In genomic region chr2:73290049-73290839, GRCh38 we compare ENCODE assay signal across 9 cellular contexts. TPM values are rescaled to one million over a fixed set of nuclear protein-coding genes. Genes with fewer than 3 reads are reported as not detected.
DNase-seq lines count a peak whose midpoint lies in the region; ATAC-seq and TF ChIP-seq lines count a peak whose summit lies in the region.
"Had no signal": no experiment of that assay in that cellular context is flagged by ENCODE, and none has a peak within 500 bp of the region (broad histone marks: within the 10 kb centered on the region; RNA-seq: fewer than 3 reads in every experiment).

No MANE protein-coding gene starts in this region.

- H3K4me1 ChIP-seq in A673 (ENCODE audit: insufficient read depth, low read length, poor library complexity, severe bottlenecking) (peaks cover 6% of the 10 kb centered on the region), parathyroid adenoma (peaks cover under 1% of the 10 kb centered on the region)

- no peak overlapping the region for H3K4me3 ChIP-seq in A673 (ENCODE audit: low read depth, low read length, poor library complexity, severe bottlenecking)
- no peak overlapping the region for H3K4me3 ChIP-seq in GM06990 (replicated peaks; ENCODE audit: low read depth, low read length)
- no peak overlapping the region for H3K4me3 ChIP-seq in parathyroid adenoma (ENCODE audit: low read depth, low read length)

- H3K27ac ChIP-seq in A673 (ENCODE audit: low read depth, low read length, poor library complexity, severe bottlenecking) (no peak overlapping the region), parathyroid adenoma (no peak overlapping the region)

- intact Hi-C loops in A673 (cut with micrococcal nuclease; ENCODE audit: unreplicated experiment), result no loop called here

- no peak for ATAC-seq in GM21717 (IDR thresholded peaks at IDR 0.05; ENCODE audit: unreplicated experiment)
- ATAC-seq in GM21576 (IDR thresholded peaks at IDR 0.05; ENCODE audit: unreplicated experiment), result no peak

- no peak overlapping the region for H3K4me2 ChIP-seq in parathyroid adenoma (ENCODE audit: low read length)

- no peak overlapping the region for H2AFZ ChIP-seq in parathyroid adenoma

- POLR2A ChIA-PET in A673 (lab: Charles Lee; ENCODE audit: low non-redundant PET), result interaction anchor here (0.6 kb wide), 1 partner anchor 669 kb away, joined by 3 read pairs; no protein-coding TSS in a partner anchor

- H3K27me3 ChIP-seq in A673 (replicated peaks; ENCODE audit: insufficient read depth, low read depth, low read length, poor library complexity) (peaks cover 53% of the 10 kb centered on the region), GM06990 (replicated peaks; ENCODE audit: control insufficient read depth, insufficient read depth, low read length) (no peaks in the 10 kb centered on the region; the same call in none of the 2 replicates), parathyroid adenoma (ENCODE audit: control insufficient read depth, insufficient read depth, low read length) (peaks cover 19% of the 10 kb centered on the region)

- peak; percentile 70 for TF ChIP-seq CTCF in A673 (conservative IDR thresholded peaks at IDR 0.05; ENCODE audit: low read depth, low read length)
- TF ChIP-seq CTCF in GM06990 (IDR thresholded peaks at IDR 0.05; ENCODE audit: insufficient read depth, low read length, poor library complexity, severe bottlenecking), result peak; percentile 82
- TF ChIP-seq CTCF in endothelial cell (IDR thresholded peaks at IDR 0.05; ENCODE audit: unreplicated experiment), result peak; percentile 44
- peak; percentile 77 for TF ChIP-seq CTCF in parathyroid adenoma (IDR thresholded peaks at IDR 0.05)

- H3K36me3 Mint-ChIP-seq in endothelial cell (ENCODE audit: low read depth, unreplicated experiment), result peaks cover 6% of the 10 kb centered on the region

- H3K9ac ChIP-seq in parathyroid adenoma, result no peak overlapping the region

- peak overlapping the region; percentile 71 for H3K4me3 Mint-ChIP-seq in endothelial cell (ENCODE audit: unreplicated experiment)

- H3K27me3 Mint-ChIP-seq in endothelial cell (ENCODE audit: unreplicated experiment), result peaks cover 22% of the 10 kb centered on the region

- H3K79me2 ChIP-seq in parathyroid adenoma, result no peaks in the 10 kb centered on the region

- H3K9me3 ChIP-seq in A673 (ENCODE audit: low read depth, low read length, poor library complexity, severe bottlenecking), result no peaks in the 10 kb centered on the region
- H3K9me3 ChIP-seq in parathyroid adenoma (ENCODE audit: control insufficient read depth, low read length), result no peaks in the 10 kb centered on the region

- H3K36me3 ChIP-seq in A673 (ENCODE audit: insufficient read depth, low read length, poor library complexity, severe bottlenecking), result no peaks in the 10 kb centered on the region
- no peaks in the 10 kb centered on the region for H3K36me3 ChIP-seq in GM06990 (ENCODE audit: control insufficient read depth, insufficient read depth, low read length)
- no peaks in the 10 kb centered on the region for H3K36me3 ChIP-seq in parathyroid adenoma (ENCODE audit: control insufficient read depth, insufficient read depth, low read length)

- peak overlapping the region; percentile 18 for H3K27ac Mint-ChIP-seq in endothelial cell (ENCODE audit: unreplicated experiment)

- DNase-seq in A673 (ENCODE audit: low spot score), result peak; percentile 52
- peak; percentile 28 for DNase-seq in GM06990 (ENCODE audit: extremely low read depth, insufficient read length)
- DNase-seq in NCI-H1694 (lab: John Stamatoyannopoulos, UW), result peak; percentile 59
- DNase-seq in UCSD-AML1 (lab: John Stamatoyannopoulos, UW; ENCODE audit: unreplicated experiment), result peak; percentile 20
- peak; percentile 59 for DNase-seq in endothelial cell (ENCODE audit: low spot score)

- H3K4me1 Mint-ChIP-seq in endothelial cell (ENCODE audit: unreplicated experiment), result no peaks in the 10 kb centered on the region

- BruUV-seq in A673 (replicated peaks; lab: Mats Ljungman, UMichigan), result no TSS peak

- CTCF ChIA-PET in A673 (lab: Charles Lee), result interaction anchor here (0.6 to 1.2 kb wide), 6 partner anchors 45 to 307 kb away, joined by 3 to 5 read pairs (median 3); partner anchors contain the start of genes ALMS1 and PRADC1

- no peaks in the 10 kb centered on the region for H3K9me3 Mint-ChIP-seq in endothelial cell (ENCODE audit: unreplicated experiment)

RNA-seq across cellular contexts. Expression of gene EGR4, which starts 3.1 kb away (rescaled TPM):
- total RNA-seq in A673 (2021) (1.9 and 2.0 TPM in 2 replicates), endothelial cell (ENCODE audit: unreplicated experiment) (0.15 TPM)
- total RNA-seq: subcutaneous adipose tissue had no signal

RNA-seq across cellular contexts. Expression of gene FBXO41, which starts 6.0 kb away (rescaled TPM):
- total RNA-seq in A673 (2021) (8.6 and 11.5 TPM in 2 replicates), endothelial cell (ENCODE audit: unreplicated experiment) (2.1 TPM)

RNA-seq across cellular contexts. Expression of gene CCT7, which starts 56.1 kb away (rescaled TPM):
- 627 and 648 TPM in 2 replicates for total RNA-seq in A673 (2021)
- 183 TPM for total RNA-seq in endothelial cell (ENCODE audit: unreplicated experiment)

RNA-seq across cellular contexts. Expression of gene PRADC1, which starts 57.2 kb away (rescaled TPM):
- 17.7 and 20.0 TPM in 2 replicates for total RNA-seq in A673 (2021)
- total RNA-seq in endothelial cell (ENCODE audit: unreplicated experiment), result 24.1 TPM
